Comparison of ENCODE assay signal across 10 cellular contexts in the genomic region with DNA sequence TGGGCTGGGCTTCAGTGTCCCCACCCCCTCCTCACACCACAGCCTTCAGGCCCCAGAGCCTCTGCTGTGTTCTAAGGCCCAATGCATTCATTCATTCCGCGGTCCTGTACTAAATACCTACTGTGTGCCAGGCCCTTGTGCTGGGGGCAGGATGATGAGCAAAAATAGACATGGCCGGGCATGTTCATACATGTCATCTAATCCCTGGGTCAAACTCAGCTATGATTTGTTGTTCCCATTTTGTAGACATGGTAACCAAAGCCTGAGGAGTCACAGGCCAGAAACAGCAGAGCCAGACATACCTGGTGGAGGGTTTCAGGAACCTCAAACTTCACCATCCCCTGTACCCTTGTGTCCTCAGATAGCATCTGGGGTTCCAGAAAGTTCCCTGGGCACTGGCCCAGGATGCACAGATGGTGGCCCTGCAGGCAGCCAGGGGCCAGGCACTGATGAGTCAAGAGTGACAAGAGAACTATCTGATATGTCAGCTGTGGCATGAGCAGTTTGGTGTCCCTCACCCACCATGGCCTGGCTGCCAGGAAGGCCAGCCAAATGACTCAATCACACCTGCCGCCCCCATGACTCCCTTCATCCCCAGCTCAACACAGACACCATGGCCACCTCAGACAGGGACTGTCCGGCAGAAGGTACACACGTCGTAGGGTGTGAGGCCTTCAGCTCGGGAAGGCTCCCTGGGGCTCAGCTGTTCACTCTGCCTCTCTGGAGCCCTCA. TPM values are rescaled to one million over a fixed set of nuclear protein-coding genes. Genes with fewer than 3 reads are reported as not detected.
DNase-seq lines count a peak whose midpoint lies in the region; TF ChIP-seq lines count a peak whose summit lies in the region.
"Had no signal": no experiment of that assay in that cellular context is flagged by ENCODE, and none has a peak within 500 bp of the region (broad histone marks: within the 10 kb centered on the region; RNA-seq: fewer than 3 reads in every experiment).

No MANE protein-coding gene starts in this region.

- intact Hi-C loops in activated CD4-positive, alpha-beta T cell treated with anti-CD3 and anti-CD28 coated beads, Interleukin-2, amount 10 ng/mL, durations not matched to agents 24 days and 14 days (cut with micrococcal nuclease) = loop anchor here (1.0 to 5.0 kb wide), 2 partner anchors 33 to 46 kb away; a partner anchor contains a TSS

- H3K4me1 Mint-ChIP-seq in activated CD4-positive, alpha-beta T cell treated with anti-CD3 and anti-CD28 coated beads, Interleukin-2, amount 10 ng/mL, durations not matched to agents 24 days and 14 days = peaks cover 38% of the 10 kb centered on the region
- H3K4me1 Mint-ChIP-seq in stimulated activated naive CD8-positive, alpha-beta T cell treated with anti-CD3 and anti-CD28 coated beads, Interleukin-15, Interleukin-2, amounts not matched to agents 100 ng/mL and 50 ng/mL, for 24 hours (ENCODE audit: low read depth) = peaks cover 38% of the 10 kb centered on the region

- 0 out of 2 replicates have a peak, but pooled peaks cover 4% of the 10 kb centered on the region for H4K20me1 ChIP-seq in Karpas-422 (ENCODE audit: insufficient read depth, low read depth, low read length)

- no peaks in the 10 kb centered on the region for H3K9me2 ChIP-seq in Karpas-422 (replicated peaks; ENCODE audit: insufficient read depth, low read length)

- H3K4me3 ChIP-seq in fibroblast of mammary gland (ENCODE audit: control insufficient read depth, low read depth, low read length) (no peak overlapping the region), Karpas-422 (ENCODE audit: low read length) (no peak overlapping the region)

- no peak for DNase-seq in activated CD4-positive, alpha-beta T cell treated with anti-CD3 and anti-CD28 coated beads, Interleukin-2, amount 10 ng/mL, durations not matched to agents 24 days and 14 days
- DNase-seq in activated CD4-positive, alpha-beta T cell treated with anti-CD3 and anti-CD28 coated beads for 1 hour = no peak
- DNase-seq in RPMI8226 (peak; percentile 37), fibroblast of mammary gland (ENCODE audit: low read depth) (peak; percentile 43), Karpas-422 (no peak), cortex of kidney (lab: John Stamatoyannopoulos, UW) (no peak)
- DNase-seq in stimulated activated naive CD4-positive, alpha-beta T cell treated with Interleukin-2 at 50 U/mL for 16 hours (lab: John Stamatoyannopoulos, UW) = no peak
- DNase-seq: activated effector memory CD4-positive, alpha-beta T cell treated with Interleukin-2 at 50 U/mL for 16 hours had no signal

- no peak overlapping the region for H2AFZ ChIP-seq in Karpas-422 (ENCODE audit: low read length)

- H3K27ac Mint-ChIP-seq in activated CD4-positive, alpha-beta T cell treated with anti-CD3 and anti-CD28 coated beads, Interleukin-2, amount 10 ng/mL, durations not matched to agents 24 days and 14 days = peak overlapping the region; percentile 76
- peak overlapping the region; percentile 45 for H3K27ac Mint-ChIP-seq in stimulated activated naive CD8-positive, alpha-beta T cell treated with anti-CD3 and anti-CD28 coated beads, Interleukin-15, Interleukin-2, amounts not matched to agents 100 ng/mL and 50 ng/mL, for 24 hours

- H3K9me3 ChIP-seq in Karpas-422 (ENCODE audit: low read length) = no peaks in the 10 kb centered on the region

- peaks cover 8% of the 10 kb centered on the region for H3K79me2 ChIP-seq in Karpas-422 (ENCODE audit: low read length)

- peaks cover 26% of the 10 kb centered on the region for H3K27me3 Mint-ChIP-seq in activated CD4-positive, alpha-beta T cell treated with anti-CD3 and anti-CD28 coated beads, Interleukin-2, amount 10 ng/mL, durations not matched to agents 24 days and 14 days
- H3K27me3 Mint-ChIP-seq in stimulated activated naive CD8-positive, alpha-beta T cell treated with anti-CD3 and anti-CD28 coated beads, Interleukin-15, Interleukin-2, amounts not matched to agents 100 ng/mL and 50 ng/mL, for 24 hours = peaks cover 22% of the 10 kb centered on the region

- peaks cover 17% of the 10 kb centered on the region for H3K4me1 ChIP-seq in Karpas-422 (ENCODE audit: low read length)

- H3K36me3 ChIP-seq in Karpas-422 (ENCODE audit: insufficient read depth, low read length) = 0 out of 2 replicates have a peak, but pooled peaks cover 9% of the 10 kb centered on the region

- H3K9me3 Mint-ChIP-seq in activated CD4-positive, alpha-beta T cell treated with anti-CD3 and anti-CD28 coated beads, Interleukin-2, amount 10 ng/mL, durations not matched to agents 24 days and 14 days = no peaks in the 10 kb centered on the region
- no peaks in the 10 kb centered on the region for H3K9me3 Mint-ChIP-seq in stimulated activated naive CD8-positive, alpha-beta T cell treated with anti-CD3 and anti-CD28 coated beads, Interleukin-15, Interleukin-2, amounts not matched to agents 100 ng/mL and 50 ng/mL, for 24 hours

- no peaks in the 10 kb centered on the region for H3K27me3 ChIP-seq in Karpas-422 (ENCODE audit: low read length)

- no peak overlapping the region for H3K4me3 Mint-ChIP-seq in activated CD4-positive, alpha-beta T cell treated with anti-CD3 and anti-CD28 coated beads, Interleukin-2, amount 10 ng/mL, durations not matched to agents 24 days and 14 days
- no peak overlapping the region for H3K4me3 Mint-ChIP-seq in stimulated activated naive CD8-positive, alpha-beta T cell treated with anti-CD3 and anti-CD28 coated beads, Interleukin-15, Interleukin-2, amounts not matched to agents 100 ng/mL and 50 ng/mL, for 24 hours

- H3K27ac ChIP-seq in Karpas-422 (ENCODE audit: low read length) = no peak overlapping the region

- peaks cover 16% of the 10 kb centered on the region for H3K36me3 Mint-ChIP-seq in activated CD4-positive, alpha-beta T cell treated with anti-CD3 and anti-CD28 coated beads, Interleukin-2, amount 10 ng/mL, durations not matched to agents 24 days and 14 days (ENCODE audit: low read depth)
- H3K36me3 Mint-ChIP-seq in stimulated activated naive CD8-positive, alpha-beta T cell treated with anti-CD3 and anti-CD28 coated beads, Interleukin-15, Interleukin-2, amounts not matched to agents 100 ng/mL and 50 ng/mL, for 24 hours (ENCODE audit: low read depth) = peaks cover 15% of the 10 kb centered on the region

- no peak for TF ChIP-seq CTCF in fibroblast of mammary gland (conservative IDR thresholded peaks at IDR 0.05; ENCODE audit: control insufficient read depth, insufficient read depth, low read depth, low read length)

- H3K9ac ChIP-seq in Karpas-422 (ENCODE audit: low read length) = no peak overlapping the region

- no peak overlapping the region for H3K4me2 ChIP-seq in Karpas-422 (ENCODE audit: low read depth, low read length, poor library complexity, severe bottlenecking)

RNA-seq across cellular contexts. Expression of a gene that starts 2.7 kb away (rescaled TPM):
- total RNA-seq in activated CD4-positive, alpha-beta T cell treated with anti-CD3 and anti-CD28 coated beads, Interleukin-2, amount 10 ng/mL, durations not matched to agents 24 days and 14 days = 1.3 TPM in 2 replicates
- total RNA-seq in Karpas-422 (2014; rRNA removed; shearing (Covaris generic); ENCODE audit: low replicate concordance) = not detected in 2 replicates
- total RNA-seq: H4 had no signal

RNA-seq across cellular contexts. Expression of a gene that starts 6.1 kb away (rescaled TPM):
- 170 and 176 TPM in 2 replicates for total RNA-seq in activated CD4-positive, alpha-beta T cell treated with anti-CD3 and anti-CD28 coated beads, Interleukin-2, amount 10 ng/mL, durations not matched to agents 24 days and 14 days
- 121 and 227 TPM in 2 replicates for total RNA-seq in Karpas-422 (2014; rRNA removed; shearing (Covaris generic); ENCODE audit: low replicate concordance)

RNA-seq across cellular contexts. Expression of a gene that starts 7.2 kb away (rescaled TPM):
- total RNA-seq in activated CD4-positive, alpha-beta T cell treated with anti-CD3 and anti-CD28 coated beads, Interleukin-2, amount 10 ng/mL, durations not matched to agents 24 days and 14 days = 30.6 and 33.6 TPM in 2 replicates
- 13.3 and 34.8 TPM in 2 replicates for total RNA-seq in Karpas-422 (2014; rRNA removed; shearing (Covaris generic); ENCODE audit: low replicate concordance)

RNA-seq across cellular contexts. Expression of a gene that starts 9.4 kb away (rescaled TPM):
- total RNA-seq in activated CD4-positive, alpha-beta T cell treated with anti-CD3 and anti-CD28 coated beads, Interleukin-2, amount 10 ng/mL, durations not matched to agents 24 days and 14 days = not detected in 2 replicates
- total RNA-seq in Karpas-422 (2014; rRNA removed; shearing (Covaris generic); ENCODE audit: low replicate concordance) = not detected in 2 replicates
- total RNA-seq: H4 had no signal

RNA-seq across cellular contexts. Expression of a gene that starts 33.0 kb away (rescaled TPM):
- 6.8 and 7.0 TPM in 2 replicates for total RNA-seq in activated CD4-positive, alpha-beta T cell treated with anti-CD3 and anti-CD28 coated beads, Interleukin-2, amount 10 ng/mL, durations not matched to agents 24 days and 14 days
- total RNA-seq in Karpas-422 (2014; rRNA removed; shearing (Covaris generic); ENCODE audit: low replicate concordance) = 20.9 and 28.3 TPM in 2 replicates

Comparison
In these comparisons a context has a peak if more than half of its experiments do, and no peak if none do; other contexts are left out.
1. DNase-seq: peak in RPMI8226 (single experiment) and fibroblast of mammary gland (single experiment); none in activated CD4-positive, alpha-beta T cell treated with anti-CD3 and anti-CD28 coated beads, Interleukin-2, amount 10 ng/mL, durations not matched to agents 24 days and 14 days (single experiment), activated CD4-positive, alpha-beta T cell treated with anti-CD3 and anti-CD28 coated beads for 1 hour (single experiment), Karpas-422 (single experiment), stimulated activated naive CD4-positive, alpha-beta T cell treated with Interleukin-2 at 50 U/mL for 16 hours (single experiment) and cortex of kidney (single experiment).